Comparison of ENCODE assay signal across 1 cellular context in the genomic region with DNA sequence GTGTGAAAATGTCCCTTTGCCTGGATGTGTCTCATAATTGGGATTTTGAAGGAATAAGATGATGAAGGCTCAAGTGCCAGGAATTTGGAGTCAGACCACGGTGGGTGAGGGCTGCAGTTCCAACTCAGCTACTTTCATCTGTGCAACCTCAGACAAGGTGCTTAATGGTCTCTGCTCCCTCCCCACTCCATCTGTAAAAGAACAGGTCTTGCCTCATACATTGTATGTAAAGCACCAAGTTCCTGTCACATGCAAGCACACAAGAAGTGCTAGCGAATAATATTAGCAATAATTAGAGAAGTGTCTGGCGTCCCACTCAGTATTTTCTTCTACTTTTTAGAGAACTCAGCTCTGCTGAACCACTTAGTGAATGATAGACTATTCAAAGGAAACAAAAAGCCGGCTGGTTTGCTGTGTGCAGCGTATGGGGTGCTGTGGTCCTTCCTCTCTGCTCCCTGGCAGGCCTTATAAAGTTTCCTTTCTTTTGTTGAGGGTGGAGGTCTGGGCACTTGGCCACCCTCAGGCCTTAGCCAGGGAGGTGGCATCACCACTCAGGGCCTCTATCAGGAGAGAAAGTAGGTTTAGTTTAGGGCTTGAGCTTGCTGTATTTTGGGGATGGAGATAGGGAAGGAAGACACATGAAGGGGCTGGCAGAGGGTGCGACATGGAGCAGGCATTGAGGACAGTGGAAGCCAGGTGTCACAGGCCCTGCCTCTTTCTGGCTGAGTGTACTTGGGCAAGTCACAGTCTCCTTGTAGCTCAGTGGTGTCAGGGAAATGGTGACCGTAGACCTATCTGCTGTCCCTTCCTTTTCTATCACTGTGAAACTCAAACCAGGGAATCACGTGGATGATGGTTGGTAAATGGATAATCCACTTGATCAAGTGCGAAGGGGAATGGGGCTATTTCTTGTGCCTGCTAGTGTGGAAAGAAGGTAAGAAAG.
A peak's percentile ranks its signal among the peaks of the same experiment; 100 is the strongest.
TF ChIP-seq lines count a peak whose summit lies in the region.

No MANE protein-coding gene starts in this region.

TF ChIP-seq in GM12878, 131 proteins besides CTCF, POLR2A, EP300 and RAD21:
- no peak for TF ChIP-seq ZZZ3 (IDR thresholded peaks at IDR 0.05; ENCODE audit: control insufficient read depth, insufficient read length, low read depth)
- peak in 1 of 2 experiments; percentile 72; a peak in 1 of 4 replicates for TF ChIP-seq ETV6 (conservative IDR thresholded peaks at IDR 0.05 in 1 of 2, IDR thresholded peaks at IDR 0.05 in 1 of 2; ENCODE audit: borderline replicate concordance in 1 of 2, low read depth in 1 of 2)
- no peak for TF ChIP-seq RBBP5 (conservative IDR thresholded peaks at IDR 0.05)
- TF ChIP-seq NFXL1 (IDR thresholded peaks at IDR 0.05; ENCODE audit: borderline replicate concordance) = peak; percentile 61
- TF ChIP-seq, protein P1, sequence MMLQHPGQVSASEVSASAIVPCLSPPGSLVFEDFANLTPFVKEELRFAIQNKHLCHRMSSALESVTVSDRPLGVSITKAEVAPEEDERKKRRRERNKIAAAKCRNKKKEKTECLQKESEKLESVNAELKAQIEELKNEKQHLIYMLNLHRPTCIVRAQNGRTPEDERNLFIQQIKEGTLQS (IDR thresholded peaks at IDR 0.05; ENCODE audit: borderline replicate concordance, extremely low read depth, low read depth, low read length) = no peak
- no peak for TF ChIP-seq BHLHE40 (IDR thresholded peaks at IDR 0.05; ENCODE audit: borderline replicate concordance in 1 of 2, low read depth in 2 of 2, low read length in 1 of 2)
- TF ChIP-seq BCL11A (IDR thresholded peaks at IDR 0.05; ENCODE audit: low read depth, low read length) = no peak
- TF ChIP-seq POU2F2 (IDR thresholded peaks at IDR 0.05; ENCODE audit: borderline replicate concordance, low read depth, low read length) = no peak
- no peak for TF ChIP-seq IRF3 (IDR thresholded peaks at IDR 0.05)
